Comparison of ENCODE assay signal across 5 cellular contexts in the genomic region with DNA sequence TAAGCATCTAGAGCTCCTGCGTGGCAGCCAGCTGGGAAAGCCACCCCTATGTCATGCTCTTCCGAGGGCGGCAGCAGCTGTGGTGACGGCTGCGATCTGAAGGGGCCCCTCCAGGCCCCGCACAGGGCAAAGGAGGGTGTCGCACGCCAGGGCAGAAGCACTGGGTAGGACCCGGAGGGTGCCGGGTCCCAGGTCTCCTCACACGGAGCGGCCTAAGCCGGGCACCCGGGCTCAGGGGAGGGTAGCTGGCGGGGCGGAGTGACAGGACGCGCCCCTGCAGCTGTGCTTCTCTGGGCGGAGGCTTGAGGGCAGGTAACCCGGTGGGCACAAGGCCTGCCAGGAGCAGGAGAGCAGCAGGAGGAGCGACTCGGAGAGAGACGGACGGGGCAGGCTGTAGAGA. TPM values are rescaled to one million over a fixed set of nuclear protein-coding genes. Genes with fewer than 3 reads are reported as not detected.
"Had no signal": no experiment of that assay in that cellular context is flagged by ENCODE, and none has a peak within 500 bp of the region (broad histone marks: within the 10 kb centered on the region; RNA-seq: fewer than 3 reads in every experiment).

No MANE protein-coding gene starts in this region.

RNA-seq across cellular contexts. Expression of gene TRIM64C, which starts 43.4 kb away (rescaled TPM):
- total RNA-seq: GM23338, H1, H9, HT-29, IMR-90 had no signal
- polyA plus RNA-seq: GM23338, H1, IMR-90 had no signal
